10 cellular contexts compared by ENCODE assay signal in genomic region chr11:76151561-76152085, GRCh38. TPM values are rescaled to one million over a fixed set of nuclear protein-coding genes. Genes with fewer than 3 reads are reported as not detected.
DNase-seq lines count a peak whose midpoint lies in the region; ATAC-seq and TF ChIP-seq lines count a peak whose summit lies in the region.
"Had no signal": no experiment of that assay in that cellular context is flagged by ENCODE, and none has a peak within 500 bp of the region (broad histone marks: within the 10 kb centered on the region; RNA-seq: fewer than 3 reads in every experiment).

No MANE protein-coding gene starts in this region.

- no peak for TF ChIP-seq CTCF in testis (IDR thresholded peaks at IDR 0.05)

- no peaks in the 10 kb centered on the region for H3K36me3 ChIP-seq in testis (ENCODE audit: low read depth, missing control alignments)

- no peak for TF ChIP-seq POLR2A in testis (IDR thresholded peaks at IDR 0.05)

- peaks cover 11% of the 10 kb centered on the region for H3K4me1 ChIP-seq in testis

- peaks cover 16% of the 10 kb centered on the region for H3K4me1 Mint-ChIP-seq in activated naive CD4-positive, alpha-beta T cell treated with anti-CD3 and anti-CD28 coated beads for 36 hours (ENCODE audit: low read depth)

- H3K27me3 ChIP-seq in testis: no peaks in the 10 kb centered on the region

- H3K27ac ChIP-seq in testis: no peak overlapping the region

- CTCF ChIA-PET in activated naive CD4-positive, alpha-beta T cell treated with anti-CD3 and anti-CD28 coated beads for 36 hours (lab: Charles Lee): interaction anchor here (0.6 to 3.0 kb wide), 47 partner anchors 10 to 487 kb away, joined by 3 to 82 read pairs (median 4); no protein-coding TSS in a partner anchor

- H3K36me3 Mint-ChIP-seq in activated naive CD4-positive, alpha-beta T cell treated with anti-CD3 and anti-CD28 coated beads for 36 hours (ENCODE audit: low read depth): no peaks in the 10 kb centered on the region

- H3K4me3 ChIP-seq in testis: peak overlapping the region; percentile 40 to 58

- WGBS in testis, 2 donors: 53 to 57% methylated on average over 5 of the region's 5 CpGs

- DNase-seq in activated naive CD4-positive, alpha-beta T cell treated with anti-CD3 and anti-CD28 coated beads for 36 hours: no peak
- no peak for DNase-seq in activated naive CD4-positive, alpha-beta T cell (lab: John Stamatoyannopoulos, UW)
- peak; percentile 75 for DNase-seq in NCI-H774 (lab: John Stamatoyannopoulos, UW)
- no peak for DNase-seq in testis
- no peak for DNase-seq in HT-29 (ENCODE audit: low spot score)
- no peak for DNase-seq in NCI-H1694 treated with DMSO at 0.1 percent for 48 hours (lab: John Stamatoyannopoulos, UW)
- DNase-seq in activated gamma-delta T cell (lab: John Stamatoyannopoulos, UW): no peak
- DNase-seq: amniotic stem cell, NCI-H1436 treated with DMSO at 0.1 percent for 48 hours had no signal

- no peaks in the 10 kb centered on the region for H3K9me3 ChIP-seq in testis

- H3K4me3 Mint-ChIP-seq in activated naive CD4-positive, alpha-beta T cell treated with anti-CD3 and anti-CD28 coated beads for 36 hours: no peak overlapping the region

- intact Hi-C loops in activated naive CD4-positive, alpha-beta T cell treated with anti-CD3 and anti-CD28 coated beads for 36 hours (cut with micrococcal nuclease): loop anchor here (1.0 to 2.0 kb wide), 5 partner anchors 167 to 445 kb away; no protein-coding TSS in a partner anchor
- intact Hi-C loops in testis (cut with DNase I; ENCODE audit: low total_unique reads): loop anchor here (10.0 kb wide), 1 partner anchor 257 kb away; no protein-coding TSS in a partner anchor

- ATAC-seq in esophagus mucosa: peak; percentile 11

- no peaks in the 10 kb centered on the region for H3K9me3 Mint-ChIP-seq in activated naive CD4-positive, alpha-beta T cell treated with anti-CD3 and anti-CD28 coated beads for 36 hours

- H3K27me3 Mint-ChIP-seq in activated naive CD4-positive, alpha-beta T cell treated with anti-CD3 and anti-CD28 coated beads for 36 hours (ENCODE audit: low read depth): peaks cover 22% of the 10 kb centered on the region

- peak overlapping the region; percentile 57 for H3K27ac Mint-ChIP-seq in activated naive CD4-positive, alpha-beta T cell treated with anti-CD3 and anti-CD28 coated beads for 36 hours

RNA-seq across cellular contexts. Expression of gene WNT11, which starts 54.7 kb away (rescaled TPM):
- not detected for total RNA-seq in activated naive CD4-positive, alpha-beta T cell treated with anti-CD3 and anti-CD28 coated beads for 36 hours
- 0.08 TPM for total RNA-seq in esophagus mucosa
- total RNA-seq in testis: 1 to 10 TPM; 2.8 to 4.3 TPM
- polyA plus RNA-seq in testis (ENCODE audit: insufficient read depth, low read depth, low replicate concordance): 2.7 TPM
- 67.7 and 78.8 TPM in 2 replicates for total RNA-seq in HT-29 (2014; rRNA removed; shearing (Covaris generic))

Comparison
In these comparisons a context has a peak if more than half of its experiments do, and no peak if none do; other contexts are left out.
1. RNA of gene WNT11, which starts 54.7 kb away (total RNA-seq): 67.7 to 78.8 TPM in HT-29; 2.8 to 4.3 TPM in testis, 0.08 TPM in esophagus mucosa (single experiment) and not detected in activated naive CD4-positive, alpha-beta T cell treated with anti-CD3 and anti-CD28 coated beads for 36 hours; every median in the first group is over 10 times any median in the second.